Comparison of ENCODE assay signal across 22 cellular contexts in the genomic region with DNA sequence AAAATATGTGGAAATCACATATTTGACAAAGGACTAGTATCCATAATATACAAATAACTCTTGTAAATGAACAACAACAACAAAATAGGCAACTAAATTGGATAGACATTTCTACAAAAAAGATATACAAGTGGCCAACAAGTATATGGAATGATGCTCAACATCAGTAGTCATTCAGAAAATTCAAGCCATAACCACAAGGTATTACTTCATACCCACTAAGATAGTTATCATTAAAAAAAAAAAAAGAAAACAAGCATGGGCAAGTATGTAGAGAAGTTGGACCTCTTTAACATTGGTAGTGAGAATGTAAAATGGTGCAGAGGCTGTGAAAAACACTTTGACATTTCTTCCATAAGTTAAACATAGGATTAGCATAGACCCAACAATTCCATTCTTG.
"Had no signal": no experiment of that assay in that cellular context is flagged by ENCODE, and none has a peak within 500 bp of the region (broad histone marks: within the 10 kb centered on the region; RNA-seq: fewer than 3 reads in every experiment).

No MANE protein-coding gene starts in this region.

- H3K4me3 ChIP-seq: coronary artery, esophagus muscularis mucosa, hepatocyte, lung, right atrium auricular region, sigmoid colon, stomach, thoracic aorta, transverse colon had no signal

- H3K27me3 ChIP-seq: esophagus muscularis mucosa, hepatocyte, neutrophil, right atrium auricular region, sigmoid colon, stomach, transverse colon had no signal

- FAIRE-seq: small intestine had no signal

- DNase-seq: effector CD8-positive, alpha-beta T cell; foreskin fibroblast; head of caudate nucleus; left colon; left ventricle myocardium superior; mesendoderm; naive B cell; nephron progenitor cell; sigmoid colon; small intestine; stimulated activated CD4-positive, alpha-beta T cell treated with anti-CD3 and anti-CD28 coated beads, Interleukin-12 subunit alpha, Interleukin-12 subunit beta, amount 100 ng/mL, for 4 hours; stimulated activated naive CD4-positive, alpha-beta T cell; stomach; substantia nigra; transverse colon had no signal

- H3K36me3 ChIP-seq: esophagus muscularis mucosa, neutrophil, right atrium auricular region, sigmoid colon, stomach, thoracic aorta, transverse colon had no signal
